Comparison of ENCODE assay signal across 8 cellular contexts in genomic region chr17:50719924-50720805, GRCh38. TPM values are rescaled to one million over a fixed set of nuclear protein-coding genes. Genes with fewer than 3 reads are reported as not detected.
DNase-seq lines count a peak whose midpoint lies in the region; ATAC-seq, FAIRE-seq and TF ChIP-seq lines count a peak whose summit lies in the region.

No MANE protein-coding gene starts in this region.

- H3K4me2 ChIP-seq in A549, result peak overlapping the region; percentile 95
- peak overlapping the region; percentile 78 for H3K4me2 ChIP-seq in HCT116 (ENCODE audit: low read length)

- TF ChIP-seq POLR2A in A549 (IDR thresholded peaks at IDR 0.05; ENCODE audit: low read length) (no peak), HCT116 (IDR thresholded peaks at IDR 0.05; ENCODE audit: borderline replicate concordance, extremely low read depth, insufficient read depth, insufficient read length) (no peak)

- FAIRE-seq in A549 (lab: Jason Lieb, UNC), result peak; percentile 36

- H3K27me3 ChIP-seq in HCT116 (ENCODE audit: insufficient read depth, low read length) (no peaks in the 10 kb centered on the region), adipocyte (replicated peaks; ENCODE audit: control insufficient read depth, insufficient read depth, low read length) (no peaks in the 10 kb centered on the region), left lung (no peaks in the 10 kb centered on the region), tibial artery (no peaks in the 10 kb centered on the region)

- WGBS in A549 (ENCODE audit: missing lambda C conversion rate), result 2% methylated on average over 24 of the region's 25 CpGs

- peaks cover 47% of the 10 kb centered on the region for H4K20me1 ChIP-seq in HCT116 (ENCODE audit: insufficient read depth)

- H3K36me3 ChIP-seq in HCT116 (ENCODE audit: control insufficient read depth in 1 of 2, insufficient read depth in 2 of 2, low read length in 2 of 2) (peaks cover 4 to 17% of the 10 kb centered on the region in 2 experiments; a peak in 2 of 4 replicates), adipocyte (ENCODE audit: control insufficient read depth, insufficient read depth, low read length, severe bottlenecking) (no peaks in the 10 kb centered on the region), left lung (no peaks in the 10 kb centered on the region), tibial artery (no peaks in the 10 kb centered on the region)

- H3K27ac ChIP-seq in A549, result peak overlapping the region; percentile 85 to 95
- H3K27ac ChIP-seq in HCT116 (ENCODE audit: low read depth, low read length), result peak overlapping the region; percentile 95
- peak overlapping the region; percentile 95 to 98 for H3K27ac ChIP-seq in left lung
- peak overlapping the region; percentile 87 to 97 for H3K27ac ChIP-seq in tibial artery

- H3K4me1 ChIP-seq in A549 (peaks cover 33% of the 10 kb centered on the region), HCT116 (ENCODE audit: control insufficient read depth in 1 of 2, insufficient read depth in 2 of 2, low read length in 2 of 2) (peaks cover 26 to 56% of the 10 kb centered on the region in 2 experiments), adipocyte (ENCODE audit: control insufficient read depth, insufficient read depth, low read length) (peaks cover 31% of the 10 kb centered on the region), left lung (peaks cover 19 to 67% of the 10 kb centered on the region in 2 donors), tibial artery (peaks cover 3 to 50% (median 35%) of the 10 kb centered on the region in 4 donors)

- H3K4me3 ChIP-seq in A549, result peak overlapping the region; percentile 66
- peak overlapping the region; percentile 65 to 98 for H3K4me3 ChIP-seq in HCT116 (replicated peaks in 1 of 2; ENCODE audit: low read depth in 1 of 2, low read length in 2 of 2)
- peak overlapping the region; percentile 99 for H3K4me3 ChIP-seq in adipocyte (ENCODE audit: low read length)
- peak overlapping the region; percentile 71 to 96 for H3K4me3 ChIP-seq in left lung
- peak overlapping the region; percentile 61 to 88 for H3K4me3 ChIP-seq in tibial artery

- H3K9ac ChIP-seq in HCT116 (ENCODE audit: low read length) (peak overlapping the region; percentile 93), adipocyte (ENCODE audit: low read length) (peak overlapping the region; percentile 99)

- no peaks in the 10 kb centered on the region for H3K9me3 ChIP-seq in A549
- no peaks in the 10 kb centered on the region for H3K9me3 ChIP-seq in HCT116 (ENCODE audit: control insufficient read depth in 1 of 2, insufficient read depth in 1 of 2, low read depth in 1 of 2, low read length in 2 of 2)
- no peaks in the 10 kb centered on the region for H3K9me3 ChIP-seq in adipocyte (ENCODE audit: control insufficient read depth, low read length)
- no peaks in the 10 kb centered on the region for H3K9me3 ChIP-seq in left lung
- no peaks in the 10 kb centered on the region for H3K9me3 ChIP-seq in tibial artery

- RAD21 ChIA-PET in HCT116 (lab: Charles Lee; ENCODE audit: low non-redundant PET in 1 of 2, low total read pairs in 2 of 2, uncharacterized antibody in 2 of 2, unreplicated experiment in 2 of 2), result interaction anchor here in 1 of 2 experiments (0.5 kb wide), 1 partner anchor 894 kb away, joined by 3 read pairs; no protein-coding TSS in a partner anchor

- no peak for TF ChIP-seq RAD21 in A549 (conservative IDR thresholded peaks at IDR 0.05 in 1 of 2, IDR thresholded peaks at IDR 0.05 in 1 of 2)
- no peak for TF ChIP-seq RAD21 in HCT116 (IDR thresholded peaks at IDR 0.05; ENCODE audit: low read depth)

- ATAC-seq in A549, result no peak
- no peak for ATAC-seq in HCT116
- peak; percentile 29 for ATAC-seq in left lung
- no peak for ATAC-seq in GM21526 (IDR thresholded peaks at IDR 0.05; ENCODE audit: low FRiP score, unreplicated experiment)
- no peak for ATAC-seq in HG02588 (IDR thresholded peaks at IDR 0.05; ENCODE audit: unreplicated experiment)

- TF ChIP-seq CTCF in A549 (IDR thresholded peaks at IDR 0.05) (no peak), HCT116 (IDR thresholded peaks at IDR 0.05 in 2 of 3, conservative IDR thresholded peaks at IDR 0.05 in 1 of 3; ENCODE audit: borderline replicate concordance in 1 of 3, insufficient read depth in 1 of 3, low read depth in 2 of 3, low read length in 2 of 3) (no peak), left lung (IDR thresholded peaks at IDR 0.05) (no peak), tibial artery (IDR thresholded peaks at IDR 0.05) (peak in 1 of 2 experiments; percentile 2)

- no peak for TF ChIP-seq EP300 in A549 (IDR thresholded peaks at IDR 0.05)

- no peak overlapping the region for H2AFZ ChIP-seq in HCT116 (ENCODE audit: low read depth, low read length, poor library complexity, severe bottlenecking)

- peaks cover 59% of the 10 kb centered on the region for H3K79me2 ChIP-seq in HCT116 (ENCODE audit: insufficient read depth, low read length)

- H3K9me2 ChIP-seq in HCT116 (ENCODE audit: insufficient read depth), result no peaks in the 10 kb centered on the region

- BruUV-seq in HCT116 (replicated peaks; lab: Mats Ljungman, UMichigan), result TSS peak; percentile 55

- CTCF ChIA-PET in A549 (lab: Yijun Ruan, JAX), result interaction anchor here (0.6 to 1.0 kb wide), 2 partner anchors 25 to 244 kb away, joined by 3 to 4 read pairs; no protein-coding TSS in a partner anchor
- CTCF ChIA-PET in HCT116 (lab: Charles Lee), result interaction anchor here (1.0 kb wide), 1 partner anchor 64 kb away, joined by 3 read pairs; no protein-coding TSS in a partner anchor

- intact Hi-C loops in HCT116 (cut with micrococcal nuclease) (no loop called here), left lung (cut with DNase I) (no loop called here), tibial artery (cut with DNase I; ENCODE audit: low total_unique reads) (no loop called here)

- DNase-seq in A549 (ENCODE audit: low read depth in 1 of 2, low spot score in 1 of 2) (no peak), HCT116 (ENCODE audit: low read depth, low spot score) (no peak), adipocyte (ENCODE audit: low read depth) (no peak), left lung (no peak), tibial artery (no peak), AG08396 (ENCODE audit: low spot score) (no peak)

- POLR2A ChIA-PET in A549 (lab: Yijun Ruan, JAX) (interaction anchor here (0.5 to 1.4 kb wide), 30 partner anchors 8 to 433 kb away, joined by 3 to 23 read pairs (median 4); partner anchors contain the start of genes ANKRD40, CACNA1G, NME1 and TOB1), HCT116 (lab: Charles Lee) (interaction anchor here (0.6 to 1.8 kb wide), 12 partner anchors 10 to 178 kb away, joined by 3 to 7 read pairs (median 5); partner anchors contain the start of genes ANKRD40 and TOB1)

TF ChIP-seq in A549, 52 proteins besides CTCF, POLR2A, EP300 and RAD21 (continues in another document):
- peak; percentile 10; the same call in 1 of the 2 replicates for TF ChIP-seq PHF8 (IDR thresholded peaks at IDR 0.05; ENCODE audit: borderline replicate concordance, low read depth)

TF ChIP-seq in HCT116, 20 proteins besides CTCF, POLR2A, EP300 and RAD21:
- no peak for TF ChIP-seq ZBTB33 (IDR thresholded peaks at IDR 0.05; ENCODE audit: extremely low read depth, insufficient replicate concordance, low read length)
- peak; percentile 68; the same call in 1 of the 2 replicates for TF ChIP-seq ZFX (IDR thresholded peaks at IDR 0.05)

RNA-seq across cellular contexts. Expression of gene LUC7L3, which starts 0.8 kb away (rescaled TPM):
- polyA plus RNA-seq in A549 (2011; rRNA removed), result 117 and 209 TPM in 2 replicates
- polyA plus RNA-seq in A549 (2012; cell fraction: cytosol; rRNA removed), result 49.5 and 58.7 TPM in 2 replicates
- 125 and 135 TPM in 2 replicates for polyA plus RNA-seq in A549 (2012; cell fraction: nucleus; rRNA removed)
- polyA plus RNA-seq in A549 (2017; fragmentation: RNase III; extraction: RNeasy Plus Mini Kit Qiagen cat#74134 plus additional on column Dnase treatment), result 165 to 211 TPM (median 207 TPM) in 3 replicates
- polyA minus RNA-seq in A549 (2011; rRNA and poly(A)+ RNA removed), result 15.6 and 16.2 TPM in 2 replicates
- total RNA-seq in HCT116 (2021; ENCODE audit: unreplicated experiment), result 184 TPM
- polyA plus RNA-seq in HCT116 (2012), result 65.6 and 97.0 TPM in 2 replicates
- 10 to 100 TPM; 76.1 to 89.2 TPM for total RNA-seq in left lung

RNA-seq across cellular contexts. Expression of gene ANKRD40, which starts 12.5 kb away (rescaled TPM):
- polyA plus RNA-seq in A549 (2011; rRNA removed) (68.5 and 84.3 TPM in 2 replicates), A549 (2017; fragmentation: RNase III; extraction: RNeasy Plus Mini Kit Qiagen cat#74134 plus additional on column Dnase treatment) (44.2 to 55.2 TPM (median 50.1 TPM) in 3 replicates)
- polyA plus RNA-seq in A549 (2012; cell fraction: cytosol; rRNA removed), result 31.1 and 36.1 TPM in 2 replicates
- polyA plus RNA-seq in A549 (2012; cell fraction: nucleus; rRNA removed), result 20.0 and 27.7 TPM in 2 replicates
- 31.0 and 37.0 TPM in 2 replicates for polyA minus RNA-seq in A549 (2011; rRNA and poly(A)+ RNA removed)
- total RNA-seq in HCT116 (2021; ENCODE audit: unreplicated experiment) (72.0 TPM), left lung (10 to 100 TPM; 42.2 to 47.1 TPM)
- 20.0 and 26.1 TPM in 2 replicates for polyA plus RNA-seq in HCT116 (2012)

RNA-seq across cellular contexts. Expression of gene ANKRD40CL, which starts 47.2 kb away (rescaled TPM):
- polyA plus RNA-seq in A549 (2011; rRNA removed) (0.18 and 0.22 TPM in 2 replicates), A549 (2017; fragmentation: RNase III; extraction: RNeasy Plus Mini Kit Qiagen cat#74134 plus additional on column Dnase treatment) (0.13 TPM in 1 of 3 replicates, not detected in the others)
- not detected in 2 replicates for polyA plus RNA-seq in A549 (2012; cell fraction: cytosol; rRNA removed)
- not detected in 2 replicates for polyA plus RNA-seq in A549 (2012; cell fraction: nucleus; rRNA removed)
- 0.25 and 0.39 TPM in 2 replicates for polyA minus RNA-seq in A549 (2011; rRNA and poly(A)+ RNA removed)
- total RNA-seq in HCT116 (2021; ENCODE audit: unreplicated experiment) (0.57 TPM), left lung (not detected)
- not detected in 2 replicates for polyA plus RNA-seq in HCT116 (2012)

Comparison
In these comparisons a context has a peak if more than half of its experiments do, and no peak if none do; other contexts are left out.
1. Of the 6 proteins assayed by ChIP-seq in both A549 and HCT116: peak only in A549: REST; only in HCT116: none; in both: none; in neither: 5.